ENCODE assay signal across 15 cellular contexts in genomic region chr2:54161660-54162059, GRCh38. TPM values are rescaled to one million over a fixed set of nuclear protein-coding genes. Genes with fewer than 3 reads are reported as not detected.
DNase-seq lines count a peak whose midpoint lies in the region; ATAC-seq, FAIRE-seq and TF ChIP-seq lines count a peak whose summit lies in the region.
"Had no signal": no experiment of that assay in that cellular context is flagged by ENCODE, and none has a peak within 500 bp of the region (broad histone marks: within the 10 kb centered on the region; RNA-seq: fewer than 3 reads in every experiment).

No MANE protein-coding gene starts in this region.

- H3K36me3 ChIP-seq in esophagus muscularis mucosa = no peaks in the 10 kb centered on the region
- H3K36me3 ChIP-seq in pancreas = no peaks in the 10 kb centered on the region
- H3K36me3 ChIP-seq in thyroid gland = no peaks in the 10 kb centered on the region
- H3K36me3 ChIP-seq: right atrium auricular region had no signal

- no peak for ATAC-seq in pancreas
- ATAC-seq in GM21515 (IDR thresholded peaks at IDR 0.05; ENCODE audit: unreplicated experiment) = no peak
- ATAC-seq: left ventricle myocardium superior; naive thymus-derived CD8-positive, alpha-beta T cell had no signal

- 45% methylated on average over 1 of the region's 1 CpG for WGBS in esophagus muscularis mucosa
- WGBS in pancreas, 2 donors = 70 to 84% methylated on average over 1 of the region's 1 CpG
- 74 to 81% methylated on average over 1 of the region's 1 CpG for WGBS in thyroid gland, 2 donors

- intact Hi-C loops in esophagus muscularis mucosa (cut with DNase I) = loop anchor here (10.0 kb wide), 1 partner anchor 543 kb away; no protein-coding TSS in a partner anchor
- intact Hi-C loops in pancreas (cut with DNase I) = no loop called here
- intact Hi-C loops in thyroid gland (cut with DNase I) = no loop called here

- FAIRE-seq in pancreas (lab: Jason Lieb, UNC) = peak; percentile 64
- FAIRE-seq: GM18507 had no signal

- TF ChIP-seq EP300 in esophagus muscularis mucosa (IDR thresholded peaks at IDR 0.05) = no peak

- TF ChIP-seq CTCF in esophagus muscularis mucosa (IDR thresholded peaks at IDR 0.05) (peak in 2 of 3 experiments; percentile 33), pancreas (IDR thresholded peaks at IDR 0.05) (no peak), thyroid gland (IDR thresholded peaks at IDR 0.05) (peak in 1 of 6 experiments; percentile 15)

- H3K4me3 ChIP-seq in esophagus muscularis mucosa (no peak overlapping the region), pancreas (no peak overlapping the region), thyroid gland (replicated peaks in 1 of 3) (no peak overlapping the region)
- H3K4me3 ChIP-seq: right atrium auricular region had no signal

- H3K27ac ChIP-seq in esophagus muscularis mucosa (replicated peaks in 1 of 4) (peak overlapping the region in 2 of 4 donors; percentile 32 to 33), pancreas (no peak overlapping the region), thyroid gland (no peak overlapping the region)
- H3K27ac ChIP-seq: right atrium auricular region had no signal

- H3K9me3 ChIP-seq in esophagus muscularis mucosa = no peaks in the 10 kb centered on the region
- no peaks in the 10 kb centered on the region for H3K9me3 ChIP-seq in pancreas
- no peaks in the 10 kb centered on the region for H3K9me3 ChIP-seq in thyroid gland
- H3K9me3 ChIP-seq: right atrium auricular region had no signal

- DNase-seq in NCI-H2171 treated with DMSO at 0.1 percent for 48 hours (lab: John Stamatoyannopoulos, UW) (peak; percentile 16), NCI-H2171 (lab: John Stamatoyannopoulos, UW) (no peak), RKO (ENCODE audit: low spot score) (peak; percentile 34), esophagus muscularis mucosa (ENCODE audit: extremely low spot score) (no peak), pancreas (no peak), NCI-H748 treated with DMSO at 0.1 percent for 48 hours (lab: John Stamatoyannopoulos, UW) (no peak), thyroid gland (no peak)
- DNase-seq: activated CD4-positive, CD25-positive, alpha-beta regulatory T cell treated with anti-CD3 and anti-CD28 coated beads, Interleukin-2, amount 50 U/mL, for 72 hours; activated CD8-positive, alpha-beta memory T cell treated with anti-CD3 and anti-CD28 coated beads, Interleukin-2, amount 50 U/mL, for 4 hours; left ventricle myocardium superior; naive thymus-derived CD8-positive, alpha-beta T cell; stimulated activated CD4-positive, alpha-beta T cell treated with anti-CD3 and anti-CD28 coated beads, Interleukin-4, amount 100 ng/mL, for 1 hour had no signal

- H3K27me3 ChIP-seq in esophagus muscularis mucosa = no peaks in the 10 kb centered on the region
- no peaks in the 10 kb centered on the region for H3K27me3 ChIP-seq in pancreas
- H3K27me3 ChIP-seq in thyroid gland = no peaks in the 10 kb centered on the region
- H3K27me3 ChIP-seq: right atrium auricular region had no signal

- no peak for TF ChIP-seq POLR2A in esophagus muscularis mucosa (IDR thresholded peaks at IDR 0.05; ENCODE audit: low read depth)
- no peak for TF ChIP-seq POLR2A in thyroid gland (IDR thresholded peaks at IDR 0.05)

- H3K4me1 ChIP-seq in esophagus muscularis mucosa (peaks cover 0 to 15% (median 10%) of the 10 kb centered on the region in 4 donors), pancreas (no peaks in the 10 kb centered on the region), thyroid gland (no peaks in the 10 kb centered on the region)
- H3K4me1 ChIP-seq: right atrium auricular region had no signal

RNA-seq across cellular contexts. Expression of gene ACYP2, which starts 46.2 kb away (rescaled TPM):
- total RNA-seq in esophagus muscularis mucosa (10 to 100 TPM; 15.4 to 28.7 (median 22.7) TPM), pancreas (10 to 100 TPM in 3 of 6 donors, 1 to 10 TPM in 3; 8.0 to 12.9 (median 9.4) TPM), thyroid gland (10 to 100 TPM; 14.1 to 29.2 (median 26.2) TPM)
- polyA plus RNA-seq in pancreas = 10 to 100 TPM; 15.1 to 18.0 TPM

Comparison
In these comparisons a context has a peak if more than half of its experiments do, and no peak if none do; other contexts are left out.
1. DNase-seq: peak in NCI-H2171 treated with DMSO at 0.1 percent for 48 hours (single experiment) and RKO (single experiment); none in NCI-H2171 (single experiment), esophagus muscularis mucosa (single experiment), pancreas (0 of 6), NCI-H748 treated with DMSO at 0.1 percent for 48 hours (single experiment) and thyroid gland (0 of 2).
2. CTCF ChIP-seq: peak in esophagus muscularis mucosa (2 of 3); none in pancreas (0 of 4).